Comparison of ENCODE assay signal across 11 cellular contexts in the genomic region with DNA sequence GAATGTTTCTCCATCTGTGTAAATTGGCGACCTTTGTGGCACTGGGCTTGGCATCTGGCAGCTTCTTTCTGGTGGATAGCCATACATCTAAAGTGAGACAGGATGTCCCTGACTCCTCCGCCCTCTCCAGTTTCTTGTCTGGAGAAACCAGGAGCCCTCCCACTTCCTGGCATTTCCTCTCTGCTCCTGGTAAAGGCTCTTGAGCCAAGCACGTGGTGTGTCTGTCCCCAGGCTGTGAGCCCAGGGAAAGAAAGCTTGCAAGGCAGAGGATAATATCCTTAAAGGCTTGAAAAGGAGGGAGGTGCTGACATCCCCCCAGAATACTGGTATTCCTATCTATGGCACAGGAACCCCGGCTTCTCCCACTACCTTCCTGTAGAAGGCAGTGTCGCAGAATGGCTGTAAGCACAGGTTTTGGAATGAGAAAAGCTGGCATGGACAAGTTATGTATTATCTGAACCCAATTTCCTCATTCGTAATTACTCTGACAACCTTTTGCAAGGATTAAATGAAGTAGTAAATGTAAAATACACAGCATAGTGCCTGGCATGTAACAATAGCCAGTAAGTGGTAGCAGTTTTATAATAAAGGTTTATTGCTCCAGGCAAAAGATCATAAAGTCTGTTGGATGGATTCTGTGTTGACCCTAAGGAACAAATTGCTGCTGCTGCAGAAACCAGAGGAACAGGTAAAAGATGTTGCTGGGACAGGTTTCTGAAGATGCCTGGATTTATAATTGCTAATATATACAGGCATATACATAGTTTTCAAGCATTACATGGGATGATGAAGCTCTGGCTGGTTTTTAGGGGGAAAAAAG. TPM values are rescaled to one million over a fixed set of nuclear protein-coding genes. Genes with fewer than 3 reads are reported as not detected.
DNase-seq lines count a peak whose midpoint lies in the region; ATAC-seq, FAIRE-seq and TF ChIP-seq lines count a peak whose summit lies in the region.
"Had no signal": no experiment of that assay in that cellular context is flagged by ENCODE, and none has a peak within 500 bp of the region (broad histone marks: within the 10 kb centered on the region; RNA-seq: fewer than 3 reads in every experiment).

No MANE protein-coding gene starts in this region.

- CTCF ChIA-PET in activated CD4-positive, alpha-beta T cell treated with anti-CD3 and anti-CD28 coated beads for 36 hours (lab: Charles Lee): interaction anchor here (1.0 kb wide), 1 partner anchor 110 kb away, joined by 3 read pairs; no protein-coding TSS in a partner anchor

- H3K4me3 ChIP-seq in bronchial epithelial cell (ENCODE audit: low read depth, low read length) (no peak overlapping the region), spleen (no peak overlapping the region), WERI-Rb-1 (ENCODE audit: low read depth, low read length) (no peak overlapping the region)

- POLR2A ChIA-PET in activated CD4-positive, alpha-beta T cell treated with anti-CD3 and anti-CD28 coated beads for 36 hours (lab: Charles Lee): no interaction called here

- TF ChIP-seq CTCF in bronchial epithelial cell (IDR thresholded peaks at IDR 0.05; ENCODE audit: insufficient read depth, low read length, severe bottlenecking): no peak
- no peak for TF ChIP-seq CTCF in spleen (IDR thresholded peaks at IDR 0.05 in 8 of 11, conservative IDR thresholded peaks at IDR 0.05 in 3 of 11)
- TF ChIP-seq CTCF in WERI-Rb-1 (IDR thresholded peaks at IDR 0.05; ENCODE audit: low read depth, low read length): no peak

- FAIRE-seq in H54 (lab: Jason Lieb, UNC): no peak
- FAIRE-seq in bronchial epithelial cell (lab: Jason Lieb, UNC): no peak

- H3K9me3 Mint-ChIP-seq in activated CD4-positive, alpha-beta T cell treated with anti-CD3 and anti-CD28 coated beads for 36 hours (ENCODE audit: low read depth): no peaks in the 10 kb centered on the region
- H3K9me3 Mint-ChIP-seq: stimulated activated naive CD8-positive, alpha-beta T cell treated with anti-CD3 and anti-CD28 coated beads, Interleukin-15, amount 100 ng/mL, for 72 hours had no signal

- H3K27me3 Mint-ChIP-seq in activated CD4-positive, alpha-beta T cell treated with anti-CD3 and anti-CD28 coated beads for 36 hours: no peaks in the 10 kb centered on the region
- H3K27me3 Mint-ChIP-seq: stimulated activated naive CD8-positive, alpha-beta T cell treated with anti-CD3 and anti-CD28 coated beads, Interleukin-15, amount 100 ng/mL, for 72 hours had no signal

- no peaks in the 10 kb centered on the region for H3K36me3 Mint-ChIP-seq in activated CD4-positive, alpha-beta T cell treated with anti-CD3 and anti-CD28 coated beads for 36 hours (ENCODE audit: low read depth)

- no peaks in the 10 kb centered on the region for H3K4me1 Mint-ChIP-seq in activated CD4-positive, alpha-beta T cell treated with anti-CD3 and anti-CD28 coated beads for 36 hours
- H3K4me1 Mint-ChIP-seq: stimulated activated naive CD8-positive, alpha-beta T cell treated with anti-CD3 and anti-CD28 coated beads, Interleukin-15, amount 100 ng/mL, for 72 hours had no signal

- H3K36me3 ChIP-seq in bronchial epithelial cell (ENCODE audit: control insufficient read depth, insufficient read depth, low read length) (no peaks in the 10 kb centered on the region), spleen (no peaks in the 10 kb centered on the region), WERI-Rb-1 (no peaks in the 10 kb centered on the region)

- no peak overlapping the region for H3K4me3 Mint-ChIP-seq in activated CD4-positive, alpha-beta T cell treated with anti-CD3 and anti-CD28 coated beads for 36 hours
- H3K4me3 Mint-ChIP-seq: stimulated activated naive CD8-positive, alpha-beta T cell treated with anti-CD3 and anti-CD28 coated beads, Interleukin-15, amount 100 ng/mL, for 72 hours had no signal

- no peak for ATAC-seq in HG03442 (IDR thresholded peaks at IDR 0.05; ENCODE audit: unreplicated experiment)
- no peak for ATAC-seq in activated CD4-positive, alpha-beta T cell treated with anti-CD3 and anti-CD28 coated beads for 36 hours
- ATAC-seq: stimulated activated naive CD8-positive, alpha-beta T cell treated with anti-CD3 and anti-CD28 coated beads, Interleukin-15, amount 100 ng/mL, for 72 hours had no signal

- 40 to 54% (median 48%) methylated on average over 6 of the region's 6 CpGs for WGBS in spleen, 5 donors

- H3K9me3 ChIP-seq in spleen: no peaks in the 10 kb centered on the region
- no peaks in the 10 kb centered on the region for H3K9me3 ChIP-seq in WERI-Rb-1 (ENCODE audit: severe bottlenecking)

- TF ChIP-seq POLR2A in H54 (IDR thresholded peaks at IDR 0.05; ENCODE audit: low read depth, low read length): no peak
- TF ChIP-seq POLR2A in spleen (IDR thresholded peaks at IDR 0.05): no peak

- peak; percentile 65 for DNase-seq in H54 (ENCODE audit: insufficient read length, low spot score)
- peak; percentile 42 for DNase-seq in bronchial epithelial cell (ENCODE audit: low read depth)
- DNase-seq in iris pigment epithelial cell (ENCODE audit: low read depth): peak; percentile 27
- no peak for DNase-seq in spleen
- DNase-seq in activated CD4-positive, alpha-beta T cell treated with anti-CD3 and anti-CD28 coated beads for 36 hours: no peak
- no peak for DNase-seq in activated CD4-positive, alpha-beta T cell treated with anti-CD3 and anti-CD28 coated beads, Interleukin-2, amount 50 U/mL, for 48 hours
- no peak for DNase-seq in WERI-Rb-1
- DNase-seq: activated CD4-positive, alpha-beta T cell treated with anti-CD3 and anti-CD28 coated beads for 48 hours; NCI-H2081 treated with DMSO at 0.1 percent for 48 hours; stimulated activated naive CD8-positive, alpha-beta T cell treated with anti-CD3 and anti-CD28 coated beads, Interleukin-15, amount 100 ng/mL, for 72 hours had no signal

- peak overlapping the region in 6 of 8 donors; percentile 10 to 55 (median 40) for H3K27ac ChIP-seq in spleen
- H3K27ac ChIP-seq in WERI-Rb-1: no peak overlapping the region

- H3K4me1 ChIP-seq in spleen: peaks cover 3 to 26% (median 16%) of the 10 kb centered on the region in 6 donors

- intact Hi-C loops in spleen (cut with DNase I; ENCODE audit: low total_unique reads): no loop called here
- intact Hi-C loops in activated CD4-positive, alpha-beta T cell treated with anti-CD3 and anti-CD28 coated beads for 36 hours (cut with DNase I, micrococcal nuclease): no loop called here

- no peak overlapping the region for H3K27ac Mint-ChIP-seq in activated CD4-positive, alpha-beta T cell treated with anti-CD3 and anti-CD28 coated beads for 36 hours

- H3K27me3 ChIP-seq in bronchial epithelial cell (ENCODE audit: control insufficient read depth, insufficient read depth, low read length): no peaks in the 10 kb centered on the region
- no peaks in the 10 kb centered on the region for H3K27me3 ChIP-seq in spleen (replicated peaks in 1 of 7)
- no peaks in the 10 kb centered on the region for H3K27me3 ChIP-seq in WERI-Rb-1 (ENCODE audit: insufficient read depth, low read depth, severe bottlenecking)

RNA-seq across cellular contexts. Expression of gene ACSL5, which starts 11.8 kb away (rescaled TPM):
- total RNA-seq in bronchial epithelial cell: under 0.01 TPM in 1 of 2 replicates, not detected in the other
- total RNA-seq in spleen: 10 to 100 TPM; 36.0 to 49.4 (median 44.9) TPM
- 10 to 100 TPM; 18.6 to 22.8 (median 19.1) TPM for polyA plus RNA-seq in spleen
- 10 to 100 TPM; 32.0 to 32.1 TPM for total RNA-seq in activated CD4-positive, alpha-beta T cell treated with anti-CD3 and anti-CD28 coated beads for 36 hours

Comparison
In these comparisons a context has a peak if more than half of its experiments do, and no peak if none do; other contexts are left out.
1. DNase-seq: peak in H54 (single experiment), bronchial epithelial cell (single experiment) and iris pigment epithelial cell (single experiment); none in spleen (single experiment), activated CD4-positive, alpha-beta T cell treated with anti-CD3 and anti-CD28 coated beads for 36 hours (single experiment), activated CD4-positive, alpha-beta T cell treated with anti-CD3 and anti-CD28 coated beads, Interleukin-2, amount 50 U/mL, for 48 hours (0 of 2) and WERI-Rb-1 (single experiment).
2. RNA of gene ACSL5, which starts 11.8 kb away (total RNA-seq): 36.0 to 49.4 TPM in spleen and 32.0 to 32.1 TPM in activated CD4-positive, alpha-beta T cell treated with anti-CD3 and anti-CD28 coated beads for 36 hours; under 0.01 TPM in bronchial epithelial cell; every median in the first group is over 10 times any median in the second.